ENCODE assay signal across 8 cellular contexts in genomic region chr10:15859531-15859864, GRCh38. TPM values are rescaled to one million over a fixed set of nuclear protein-coding genes. Genes with fewer than 3 reads are reported as not detected.
A peak's percentile ranks its signal among the peaks of the same experiment; 100 is the strongest.
DNase-seq lines count a peak whose midpoint lies in the region; ATAC-seq and TF ChIP-seq lines count a peak whose summit lies in the region.

No MANE protein-coding gene starts in this region.

- H3K4me3 ChIP-seq in CD4-positive, CD25-positive, alpha-beta regulatory T cell (ENCODE audit: low read depth, low read length): peak overlapping the region; percentile 93
- H3K4me3 ChIP-seq in NB4 (ENCODE audit: low read depth, low read length): peak overlapping the region; percentile 87
- H3K4me3 ChIP-seq in endocrine pancreas (ENCODE audit: control insufficient read depth, insufficient read depth, low read length): peak overlapping the region; percentile 94
- peak overlapping the region; percentile 85 for H3K4me3 ChIP-seq in neuron (ENCODE audit: low read length)

- peaks cover 11% of the 10 kb centered on the region for H3K36me3 Mint-ChIP-seq in CD4-positive, CD25-positive, alpha-beta regulatory T cell

- no peak for DNase-seq in CD4-positive, CD25-positive, alpha-beta regulatory T cell
- DNase-seq in NB4 (ENCODE audit: low read depth) (no peak), DMS 273 treated with DMSO at 0.1 percent for 48 hours (lab: John Stamatoyannopoulos, UW) (no peak), pons (ENCODE audit: low spot score) (no peak), NCI-H1092 (lab: John Stamatoyannopoulos, UW) (no peak)

- no peak for TF ChIP-seq POLR2A in NB4 (IDR thresholded peaks at IDR 0.05; ENCODE audit: extremely low read depth, insufficient read length)

- peak overlapping the region; percentile 50 to 96 (median 94) for H3K27ac Mint-ChIP-seq in CD4-positive, CD25-positive, alpha-beta regulatory T cell

- H3K4me1 ChIP-seq in CD4-positive, CD25-positive, alpha-beta regulatory T cell (ENCODE audit: control insufficient read depth, insufficient read depth, low read length, poor library complexity, severe bottlenecking): peaks cover 25% of the 10 kb centered on the region
- H3K4me1 ChIP-seq in endocrine pancreas (ENCODE audit: control insufficient read depth, insufficient read depth, low read length) (peaks cover 12% of the 10 kb centered on the region), neuron (ENCODE audit: insufficient read depth, low read length) (peaks cover 26% of the 10 kb centered on the region)

- peak overlapping the region; percentile 64 for H3K27ac ChIP-seq in CD4-positive, CD25-positive, alpha-beta regulatory T cell (ENCODE audit: insufficient read depth, low read length, poor library complexity, severe bottlenecking)

- ATAC-seq in CD4-positive, CD25-positive, alpha-beta regulatory T cell (ENCODE audit: low read depth in 2 of 2): no peak
- ATAC-seq in GM21390 (IDR thresholded peaks at IDR 0.05; ENCODE audit: unreplicated experiment): no peak

- peaks cover 18% of the 10 kb centered on the region for H3K27me3 Mint-ChIP-seq in CD4-positive, CD25-positive, alpha-beta regulatory T cell

- H3K9me3 ChIP-seq in CD4-positive, CD25-positive, alpha-beta regulatory T cell (ENCODE audit: control insufficient read depth in 2 of 2, low read length in 2 of 2): no peaks in the 10 kb centered on the region
- H3K9me3 ChIP-seq in endocrine pancreas (ENCODE audit: control insufficient read depth, low read length) (no peaks in the 10 kb centered on the region), neuron (ENCODE audit: low read length) (no peaks in the 10 kb centered on the region)

- TF ChIP-seq CTCF in NB4 (IDR thresholded peaks at IDR 0.05; ENCODE audit: low read depth, low read length): no peak

- H3K27me3 ChIP-seq in CD4-positive, CD25-positive, alpha-beta regulatory T cell (ENCODE audit: control insufficient read depth, insufficient read depth, low read length): peaks cover 4% of the 10 kb centered on the region
- H3K27me3 ChIP-seq in endocrine pancreas (ENCODE audit: control insufficient read depth, insufficient read depth, low read length) (no peaks in the 10 kb centered on the region), neuron (ENCODE audit: insufficient read depth, low read length) (peaks cover 7% of the 10 kb centered on the region)

- H3K4me3 Mint-ChIP-seq in CD4-positive, CD25-positive, alpha-beta regulatory T cell: peak overlapping the region; percentile 97 to 99 (median 97)

- H2AFZ ChIP-seq in neuron (ENCODE audit: low read depth, low read length): peak overlapping the region; percentile 97

- peak overlapping the region; percentile 67 for H3K9ac ChIP-seq in endocrine pancreas (ENCODE audit: control insufficient read depth, insufficient read depth, low read length)

- peaks cover 36 to 51% (median 45%) of the 10 kb centered on the region in 4 donors for H3K4me1 Mint-ChIP-seq in CD4-positive, CD25-positive, alpha-beta regulatory T cell

- H3K36me3 ChIP-seq in CD4-positive, CD25-positive, alpha-beta regulatory T cell (ENCODE audit: control insufficient read depth, insufficient read depth, low read length): peaks cover 4% of the 10 kb centered on the region
- no peaks in the 10 kb centered on the region for H3K36me3 ChIP-seq in endocrine pancreas (ENCODE audit: control insufficient read depth, insufficient read depth, low read length)
- no peaks in the 10 kb centered on the region for H3K36me3 ChIP-seq in neuron (ENCODE audit: insufficient read depth, low read length)

- peaks cover 0 to 7% (median 0%) of the 10 kb centered on the region in 7 donors for H3K9me3 Mint-ChIP-seq in CD4-positive, CD25-positive, alpha-beta regulatory T cell

RNA-seq across cellular contexts. Expression of gene MINDY3, which starts 0.8 kb away (rescaled TPM):
- total RNA-seq in CD4-positive, CD25-positive, alpha-beta regulatory T cell: 37.1 TPM
- 1 to 10 TPM; 5.5 to 7.2 (median 6.7) TPM for polyA plus RNA-seq in CD4-positive, CD25-positive, alpha-beta regulatory T cell
